1 cellular context compared by ENCODE assay signal in the genomic region with DNA sequence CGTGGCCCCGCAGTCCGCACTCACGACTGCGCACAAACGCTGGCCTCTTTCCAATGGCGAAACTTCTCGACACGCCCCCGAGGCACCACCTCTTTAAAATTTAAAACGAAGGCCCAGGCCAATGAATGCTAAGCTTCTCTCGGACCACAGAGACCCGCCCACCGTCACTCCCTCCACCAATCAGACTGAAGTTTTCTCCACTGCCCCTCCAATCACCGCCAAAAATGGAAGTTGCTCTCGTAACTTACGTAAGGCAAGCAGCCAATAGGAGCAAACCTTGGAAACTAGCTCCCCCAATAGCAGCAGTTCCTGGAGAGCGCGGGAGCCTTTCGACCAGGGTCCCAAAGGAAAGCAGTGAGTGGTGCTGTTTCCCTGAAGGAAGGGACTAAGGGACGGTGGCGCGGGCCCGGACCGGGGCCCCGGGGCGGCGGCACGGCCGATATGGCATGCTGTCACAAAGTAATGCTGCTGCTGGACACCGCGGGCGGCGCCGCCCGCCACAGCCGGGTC.
TF ChIP-seq lines count a peak whose summit lies in the region.

Gene TICRR (plus strand): TSS at position 324 of the 510 bp plus-strand sequence. CDS start 118 bp downstream, at position 442.

TF ChIP-seq in SK-N-SH treated with all-trans-retinoic acid at 6 μM for 48 hours, 23 proteins besides CTCF, POLR2A, EP300 and RAD21 (continued from another document):
- no peak for TF ChIP-seq TSHZ2 (CRISPR knock-in tag; IDR thresholded peaks at IDR 0.05)
